1 cellular context compared by ENCODE assay signal in the genomic region with DNA sequence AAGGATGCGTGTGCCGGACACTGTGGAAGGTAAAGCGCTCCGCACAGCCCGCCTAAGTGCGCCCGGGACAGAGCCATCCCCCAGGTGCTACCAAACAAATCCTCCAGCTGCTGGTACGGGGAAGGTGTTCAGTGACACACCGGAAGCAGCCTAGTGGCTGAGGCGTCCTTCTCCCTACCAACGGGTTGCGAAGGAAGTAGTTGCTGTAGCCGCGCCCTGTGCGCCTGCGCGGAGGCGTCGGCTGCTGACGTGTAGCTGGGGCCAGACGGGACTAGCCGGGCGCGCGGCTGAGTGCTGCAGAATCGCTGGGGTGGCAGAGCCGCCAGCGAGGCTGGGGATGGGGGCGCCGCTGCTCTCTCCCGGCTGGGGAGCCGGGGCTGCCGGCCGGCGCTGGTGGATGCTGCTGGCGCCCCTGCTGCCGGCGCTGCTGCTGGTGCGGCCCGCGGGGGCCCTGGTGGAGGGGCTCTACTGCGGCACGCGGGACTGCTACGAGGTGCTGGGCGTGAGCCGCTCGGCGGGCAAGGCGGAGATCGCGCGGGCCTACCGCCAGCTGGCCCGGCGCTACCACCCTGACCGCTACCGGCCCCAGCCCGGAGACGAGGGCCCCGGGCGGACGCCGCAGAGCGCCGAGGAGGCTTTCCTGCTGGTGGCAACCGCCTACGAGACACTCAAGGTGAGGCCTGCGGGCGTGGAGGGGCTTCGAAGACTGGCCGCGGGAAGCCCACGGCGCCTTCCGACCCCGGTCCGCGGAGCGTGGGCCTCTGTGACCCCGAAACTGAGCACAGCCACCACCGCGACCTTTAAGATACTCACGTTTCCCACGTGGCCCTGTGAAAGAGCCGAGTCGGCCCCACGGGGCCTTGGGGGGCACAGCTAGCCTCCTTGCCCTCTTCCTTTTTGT.
TF ChIP-seq lines count a peak whose summit lies in the region.

Gene DNAJC25 (plus strand): TSS at position 264 of the 901 bp plus-strand sequence. CDS start 74 bp downstream, at position 338.

TF ChIP-seq in HepG2, 621 proteins besides CTCF, POLR2A, EP300 and RAD21 (continued from another document and continues in another):
- TF ChIP-seq LBX2 (CRISPR knock-in tag; IDR thresholded peaks at IDR 0.05; ENCODE audit: borderline replicate concordance) (no peak), MAF1 (CRISPR knock-in tag; IDR thresholded peaks at IDR 0.05; ENCODE audit: borderline replicate concordance) (peak; percentile 64), MIER2 (CRISPR knock-in tag; IDR thresholded peaks at IDR 0.05) (peak; percentile 75; the same call in 1 of the 2 replicates), ZNF720 (CRISPR knock-in tag; IDR thresholded peaks at IDR 0.05) (no peak), ZNF224 (CRISPR knock-in tag; IDR thresholded peaks at IDR 0.05) (no peak), ZNF768 (CRISPR knock-in tag; IDR thresholded peaks at IDR 0.05) (peak; percentile 81), ZNF891 (CRISPR knock-in tag; IDR thresholded peaks at IDR 0.05) (peak; percentile 85), RXRB (CRISPR knock-in tag; IDR thresholded peaks at IDR 0.05; ENCODE audit: borderline replicate concordance) (peak; percentile 62; the same call in 1 of the 2 replicates), KMT2B (CRISPR knock-in tag; IDR thresholded peaks at IDR 0.05) (peak; percentile 95), ZNF205 (CRISPR knock-in tag; IDR thresholded peaks at IDR 0.05) (peak; percentile 97), POLR2AphosphoS5 (IDR thresholded peaks at IDR 0.05; ENCODE audit: low read depth, low read length) (peak; percentile 89), THAP11 (CRISPR knock-in tag; IDR thresholded peaks at IDR 0.05) (peak; percentile 95), TBL1XR1 (IDR thresholded peaks at IDR 0.05; ENCODE audit: borderline replicate concordance, low read length, partially characterized antibody) (peak; percentile 42), PHB2 (IDR thresholded peaks at IDR 0.05; ENCODE audit: partially characterized antibody) (no peak), RBFOX2 (IDR thresholded peaks at IDR 0.05; ENCODE audit: low read depth, low read length) (peak; percentile 93), MEIS1 (CRISPR knock-in tag; IDR thresholded peaks at IDR 0.05; ENCODE audit: borderline replicate concordance) (peak; percentile 81; the same call in 1 of the 2 replicates), ZBTB3 (CRISPR knock-in tag; IDR thresholded peaks at IDR 0.05; ENCODE audit: borderline replicate concordance, low read depth) (0 out of 2 replicates have a peak, but pooled peaks have one; percentile 75), NR2C2 (CRISPR knock-in tag; IDR thresholded peaks at IDR 0.05; ENCODE audit: borderline replicate concordance) (peak; percentile 94), ZHX2 (IDR thresholded peaks at IDR 0.05; ENCODE audit: low read depth) (peak; percentile 69; the same call in 1 of the 2 replicates), ZHX2 (CRISPR knock-in tag; IDR thresholded peaks at IDR 0.05; ENCODE audit: borderline replicate concordance) (peak; percentile 65; the same call in 1 of the 2 replicates), ZBTB20 (CRISPR knock-in tag; IDR thresholded peaks at IDR 0.05; ENCODE audit: borderline replicate concordance, low read depth) (no peak; the same call in 1 of the 2 replicates), ZSCAN20 (CRISPR knock-in tag; IDR thresholded peaks at IDR 0.05; ENCODE audit: borderline replicate concordance) (peak; percentile 96; the same call in 1 of the 2 replicates), KLF16 (CRISPR knock-in tag; IDR thresholded peaks at IDR 0.05) (peak in 1 of 2 experiments; percentile 83; a peak in 1 of 4 replicates), MIER3 (CRISPR knock-in tag; IDR thresholded peaks at IDR 0.05; ENCODE audit: borderline replicate concordance) (peak; percentile 73; the same call in 1 of the 2 replicates)
- TF ChIP-seq, protein P1, sequence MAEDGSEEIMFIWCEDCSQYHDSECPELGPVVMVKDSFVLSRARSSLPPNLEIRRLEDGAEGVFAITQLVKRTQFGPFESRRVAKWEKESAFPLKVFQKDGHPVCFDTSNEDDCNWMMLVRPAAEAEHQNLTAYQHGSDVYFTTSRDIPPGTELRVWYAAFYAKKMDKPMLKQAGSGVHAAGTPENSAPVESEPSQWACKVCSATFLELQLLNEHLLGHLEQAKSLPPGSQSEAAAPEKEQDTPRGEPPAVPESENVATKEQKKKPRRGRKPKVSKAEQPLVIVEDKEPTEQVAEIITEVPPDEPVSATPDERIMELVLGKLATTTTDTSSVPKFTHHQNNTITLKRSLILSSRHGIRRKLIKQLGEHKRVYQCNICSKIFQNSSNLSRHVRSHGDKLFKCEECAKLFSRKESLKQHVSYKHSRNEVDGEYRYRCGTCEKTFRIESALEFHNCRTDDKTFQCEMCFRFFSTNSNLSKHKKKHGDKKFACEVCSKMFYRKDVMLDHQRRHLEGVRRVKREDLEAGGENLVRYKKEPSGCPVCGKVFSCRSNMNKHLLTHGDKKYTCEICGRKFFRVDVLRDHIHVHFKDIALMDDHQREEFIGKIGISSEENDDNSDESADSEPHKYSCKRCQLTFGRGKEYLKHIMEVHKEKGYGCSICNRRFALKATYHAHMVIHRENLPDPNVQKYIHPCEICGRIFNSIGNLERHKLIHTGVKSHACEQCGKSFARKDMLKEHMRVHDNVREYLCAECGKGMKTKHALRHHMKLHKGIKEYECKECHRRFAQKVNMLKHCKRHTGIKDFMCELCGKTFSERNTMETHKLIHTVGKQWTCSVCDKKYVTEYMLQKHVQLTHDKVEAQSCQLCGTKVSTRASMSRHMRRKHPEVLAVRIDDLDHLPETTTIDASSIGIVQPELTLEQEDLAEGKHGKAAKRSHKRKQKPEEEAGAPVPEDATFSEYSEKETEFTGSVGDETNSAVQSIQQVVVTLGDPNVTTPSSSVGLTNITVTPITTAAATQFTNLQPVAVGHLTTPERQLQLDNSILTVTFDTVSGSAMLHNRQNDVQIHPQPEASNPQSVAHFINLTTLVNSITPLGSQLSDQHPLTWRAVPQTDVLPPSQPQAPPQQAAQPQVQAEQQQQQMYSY (CRISPR knock-in tag; IDR thresholded peaks at IDR 0.05) = no peak
- TF ChIP-seq, protein P2, sequence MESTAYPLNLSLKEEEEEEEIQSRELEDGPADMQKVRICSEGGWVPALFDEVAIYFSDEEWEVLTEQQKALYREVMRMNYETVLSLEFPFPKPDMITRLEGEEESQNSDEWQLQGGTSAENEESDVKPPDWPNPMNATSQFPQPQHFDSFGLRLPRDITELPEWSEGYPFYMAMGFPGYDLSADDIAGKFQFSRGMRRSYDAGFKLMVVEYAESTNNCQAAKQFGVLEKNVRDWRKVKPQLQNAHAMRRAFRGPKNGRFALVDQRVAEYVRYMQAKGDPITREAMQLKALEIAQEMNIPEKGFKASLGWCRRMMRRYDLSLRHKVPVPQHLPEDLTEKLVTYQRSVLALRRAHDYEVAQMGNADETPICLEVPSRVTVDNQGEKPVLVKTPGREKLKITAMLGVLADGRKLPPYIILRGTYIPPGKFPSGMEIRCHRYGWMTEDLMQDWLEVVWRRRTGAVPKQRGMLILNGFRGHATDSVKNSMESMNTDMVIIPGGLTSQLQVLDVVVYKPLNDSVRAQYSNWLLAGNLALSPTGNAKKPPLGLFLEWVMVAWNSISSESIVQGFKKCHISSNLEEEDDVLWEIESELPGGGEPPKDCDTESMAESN (CRISPR knock-in tag; conservative IDR thresholded peaks at IDR 0.05) = peak; percentile 93
- TF ChIP-seq, protein P3, sequence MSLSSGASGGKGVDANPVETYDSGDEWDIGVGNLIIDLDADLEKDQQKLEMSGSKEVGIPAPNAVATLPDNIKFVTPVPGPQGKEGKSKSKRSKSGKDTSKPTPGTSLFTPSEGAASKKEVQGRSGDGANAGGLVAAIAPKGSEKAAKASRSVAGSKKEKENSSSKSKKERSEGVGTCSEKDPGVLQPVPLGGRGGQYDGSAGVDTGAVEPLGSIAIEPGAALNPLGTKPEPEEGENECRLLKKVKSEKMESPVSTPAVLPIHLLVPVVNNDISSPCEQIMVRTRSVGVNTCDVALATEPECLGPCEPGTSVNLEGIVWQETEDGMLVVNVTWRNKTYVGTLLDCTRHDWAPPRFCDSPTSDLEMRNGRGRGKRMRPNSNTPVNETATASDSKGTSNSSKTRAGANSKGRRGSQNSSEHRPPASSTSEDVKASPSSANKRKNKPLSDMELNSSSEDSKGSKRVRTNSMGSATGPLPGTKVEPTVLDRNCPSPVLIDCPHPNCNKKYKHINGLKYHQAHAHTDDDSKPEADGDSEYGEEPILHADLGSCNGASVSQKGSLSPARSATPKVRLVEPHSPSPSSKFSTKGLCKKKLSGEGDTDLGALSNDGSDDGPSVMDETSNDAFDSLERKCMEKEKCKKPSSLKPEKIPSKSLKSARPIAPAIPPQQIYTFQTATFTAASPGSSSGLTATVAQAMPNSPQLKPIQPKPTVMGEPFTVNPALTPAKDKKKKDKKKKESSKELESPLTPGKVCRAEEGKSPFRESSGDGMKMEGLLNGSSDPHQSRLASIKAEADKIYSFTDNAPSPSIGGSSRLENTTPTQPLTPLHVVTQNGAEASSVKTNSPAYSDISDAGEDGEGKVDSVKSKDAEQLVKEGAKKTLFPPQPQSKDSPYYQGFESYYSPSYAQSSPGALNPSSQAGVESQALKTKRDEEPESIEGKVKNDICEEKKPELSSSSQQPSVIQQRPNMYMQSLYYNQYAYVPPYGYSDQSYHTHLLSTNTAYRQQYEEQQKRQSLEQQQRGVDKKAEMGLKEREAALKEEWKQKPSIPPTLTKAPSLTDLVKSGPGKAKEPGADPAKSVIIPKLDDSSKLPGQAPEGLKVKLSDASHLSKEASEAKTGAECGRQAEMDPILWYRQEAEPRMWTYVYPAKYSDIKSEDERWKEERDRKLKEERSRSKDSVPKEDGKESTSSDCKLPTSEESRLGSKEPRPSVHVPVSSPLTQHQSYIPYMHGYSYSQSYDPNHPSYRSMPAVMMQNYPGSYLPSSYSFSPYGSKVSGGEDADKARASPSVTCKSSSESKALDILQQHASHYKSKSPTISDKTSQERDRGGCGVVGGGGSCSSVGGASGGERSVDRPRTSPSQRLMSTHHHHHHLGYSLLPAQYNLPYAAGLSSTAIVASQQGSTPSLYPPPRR (CRISPR knock-in tag; IDR thresholded peaks at IDR 0.05; ENCODE audit: borderline replicate concordance) = peak; percentile 74; the same call in 1 of the 2 replicates
- TF ChIP-seq, protein P4, sequence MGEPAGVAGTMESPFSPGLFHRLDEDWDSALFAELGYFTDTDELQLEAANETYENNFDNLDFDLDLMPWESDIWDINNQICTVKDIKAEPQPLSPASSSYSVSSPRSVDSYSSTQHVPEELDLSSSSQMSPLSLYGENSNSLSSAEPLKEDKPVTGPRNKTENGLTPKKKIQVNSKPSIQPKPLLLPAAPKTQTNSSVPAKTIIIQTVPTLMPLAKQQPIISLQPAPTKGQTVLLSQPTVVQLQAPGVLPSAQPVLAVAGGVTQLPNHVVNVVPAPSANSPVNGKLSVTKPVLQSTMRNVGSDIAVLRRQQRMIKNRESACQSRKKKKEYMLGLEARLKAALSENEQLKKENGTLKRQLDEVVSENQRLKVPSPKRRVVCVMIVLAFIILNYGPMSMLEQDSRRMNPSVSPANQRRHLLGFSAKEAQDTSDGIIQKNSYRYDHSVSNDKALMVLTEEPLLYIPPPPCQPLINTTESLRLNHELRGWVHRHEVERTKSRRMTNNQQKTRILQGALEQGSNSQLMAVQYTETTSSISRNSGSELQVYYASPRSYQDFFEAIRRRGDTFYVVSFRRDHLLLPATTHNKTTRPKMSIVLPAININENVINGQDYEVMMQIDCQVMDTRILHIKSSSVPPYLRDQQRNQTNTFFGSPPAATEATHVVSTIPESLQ (CRISPR knock-in tag; conservative IDR thresholded peaks at IDR 0.05) = 0 out of 2 replicates have a peak, but pooled peaks have one; percentile 45
- TF ChIP-seq, protein P5, sequence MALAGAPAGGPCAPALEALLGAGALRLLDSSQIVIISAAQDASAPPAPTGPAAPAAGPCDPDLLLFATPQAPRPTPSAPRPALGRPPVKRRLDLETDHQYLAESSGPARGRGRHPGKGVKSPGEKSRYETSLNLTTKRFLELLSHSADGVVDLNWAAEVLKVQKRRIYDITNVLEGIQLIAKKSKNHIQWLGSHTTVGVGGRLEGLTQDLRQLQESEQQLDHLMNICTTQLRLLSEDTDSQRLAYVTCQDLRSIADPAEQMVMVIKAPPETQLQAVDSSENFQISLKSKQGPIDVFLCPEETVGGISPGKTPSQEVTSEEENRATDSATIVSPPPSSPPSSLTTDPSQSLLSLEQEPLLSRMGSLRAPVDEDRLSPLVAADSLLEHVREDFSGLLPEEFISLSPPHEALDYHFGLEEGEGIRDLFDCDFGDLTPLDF (CRISPR knock-in tag; IDR thresholded peaks at IDR 0.05) = peak; percentile 43
